36 cellular contexts compared by ENCODE assay signal in genomic region chr21:35169574-35169973, GRCh38.
"Had no signal": no experiment of that assay in that cellular context is flagged by ENCODE, and none has a peak within 500 bp of the region (broad histone marks: within the 10 kb centered on the region; RNA-seq: fewer than 3 reads in every experiment).

No MANE protein-coding gene starts in this region.

- H3K27ac Mint-ChIP-seq: activated CD4-positive, alpha-beta memory T cell treated with anti-CD3 and anti-CD28 coated beads, Interleukin-2, amount 10 ng/mL, durations not matched to agents 7 days and 5 days; activated CD4-positive, alpha-beta T cell treated with anti-CD3 and anti-CD28 coated beads for 36 hours; activated CD4-positive, alpha-beta T cell treated with anti-CD3 and anti-CD28 coated beads, Interleukin-2, amount 10 ng/mL, durations not matched to agents 7 days and 5 days; activated CD8-positive, alpha-beta memory T cell treated with anti-CD3 and anti-CD28 coated beads, Interleukin-2, amount 10 ng/mL, durations not matched to agents 7 days and 5 days; activated naive CD4-positive, alpha-beta T cell treated with anti-CD3 and anti-CD28 coated beads for 36 hours; activated naive CD4-positive, alpha-beta T cell treated with anti-CD3 and anti-CD28 coated beads, Interleukin-2, amount 50 U/mL, for 72 hours; activated naive CD8-positive, alpha-beta T cell treated with anti-CD3 and anti-CD28 coated beads for 36 hours; activated T-cell treated with anti-CD3 and anti-CD28 coated beads, Interleukin-2, amount 50 U/mL, for 24 hours; activated T-helper 2 cell treated with anti-CD3 and anti-CD28 coated beads, Interferon-gamma antibody, Interleukin-2, Interleukin-4, amounts not matched to agents 10 μg/mL and 5 μg/mL and 100 μg/mL, durations not matched to agents 14 hours and 24 hours and 36 hours; T-helper 1 cell treated with Interleukin-12 subunit alpha and Interleukin-12 subunit beta and Interleukin-4 antibody, amounts not matched to agents 30 μg/mL and 1 μg/mL, for 36 hours; T-helper 2 cell treated with Interferon-gamma antibody and Interleukin-4, amounts not matched to agents 5 μg/mL and 100 μg/mL, for 36 hours; WTC11 had no signal

- H3K4me3 ChIP-seq: adrenal gland, body of pancreas, breast epithelium had no signal

- H3K36me3 Mint-ChIP-seq: activated naive CD8-positive, alpha-beta T cell treated with anti-CD3 and anti-CD28 coated beads for 36 hours had no signal

- H3K9me3 ChIP-seq: adrenal gland, body of pancreas, breast epithelium had no signal

- H3K4me1 ChIP-seq: adrenal gland, body of pancreas, breast epithelium had no signal

- ATAC-seq: activated CD4-positive, alpha-beta T cell treated with anti-CD3 and anti-CD28 coated beads for 36 hours; activated CD8-positive, alpha-beta memory T cell treated with anti-CD3 and anti-CD28 coated beads, Interleukin-2, amount 10 ng/mL, durations not matched to agents 7 days and 5 days; activated CD8-positive, alpha-beta T cell treated with anti-CD3 and anti-CD28 coated beads, Interleukin-2, amount 10 ng/mL, durations not matched to agents 7 days and 5 days; activated naive CD4-positive, alpha-beta T cell treated with anti-CD3 and anti-CD28 coated beads, Interleukin-2, amount 50 U/mL, for 72 hours; body of pancreas; WTC11 had no signal

- H3K9me3 Mint-ChIP-seq: activated naive CD4-positive, alpha-beta T cell treated with anti-CD3 and anti-CD28 coated beads for 36 hours had no signal

- H3K36me3 ChIP-seq: adrenal gland, brain microvascular endothelial cell, breast epithelium, WERI-Rb-1 had no signal

- FAIRE-seq: astrocyte, TTC549 had no signal

- H3K4me3 Mint-ChIP-seq: activated CD4-positive, alpha-beta memory T cell treated with anti-CD3 and anti-CD28 coated beads, Interleukin-2, amount 10 ng/mL, durations not matched to agents 7 days and 5 days; activated CD4-positive, alpha-beta T cell treated with anti-CD3 and anti-CD28 coated beads for 36 hours; activated CD4-positive, alpha-beta T cell treated with anti-CD3 and anti-CD28 coated beads, Interleukin-2, amount 10 ng/mL, durations not matched to agents 7 days and 5 days; activated CD8-positive, alpha-beta memory T cell treated with anti-CD3 and anti-CD28 coated beads, Interleukin-2, amount 10 ng/mL, durations not matched to agents 7 days and 5 days; activated CD8-positive, alpha-beta T cell treated with anti-CD3 and anti-CD28 coated beads, Interleukin-2, amount 10 ng/mL, durations not matched to agents 7 days and 5 days; activated naive CD4-positive, alpha-beta T cell treated with anti-CD3 and anti-CD28 coated beads for 36 hours; activated naive CD8-positive, alpha-beta T cell treated with anti-CD3 and anti-CD28 coated beads for 36 hours; activated T-cell treated with anti-CD3 and anti-CD28 coated beads, Interleukin-2, amount 50 U/mL, for 24 hours; T-helper 1 cell treated with Interleukin-12 subunit alpha and Interleukin-12 subunit beta and Interleukin-4 antibody, amounts not matched to agents 30 μg/mL and 1 μg/mL, for 36 hours; T-helper 2 cell treated with Interferon-gamma antibody and Interleukin-4, amounts not matched to agents 5 μg/mL and 100 μg/mL, for 36 hours; WTC11 had no signal

- H3K27ac ChIP-seq: adrenal gland, body of pancreas, brain microvascular endothelial cell, WERI-Rb-1 had no signal

- DNase-seq: activated CD4-positive, alpha-beta memory T cell treated with anti-CD3 and anti-CD28 coated beads, Interleukin-2, amount 10 ng/mL, durations not matched to agents 7 days and 5 days; activated CD4-positive, alpha-beta T cell treated with anti-CD3 and anti-CD28 coated beads for 1 hour; activated CD4-positive, alpha-beta T cell treated with anti-CD3 and anti-CD28 coated beads for 36 hours; activated CD4-positive, alpha-beta T cell treated with anti-CD3 and anti-CD28 coated beads for 48 hours; activated CD4-positive, alpha-beta T cell treated with anti-CD3 and anti-CD28 coated beads, Interleukin-2, amount 10 ng/mL, durations not matched to agents 7 days and 5 days; activated CD4-positive, alpha-beta T cell treated with anti-CD3 and anti-CD28 coated beads, Interleukin-2, amount 50 U/mL, for 48 hours; activated CD4-positive, CD25-positive, alpha-beta regulatory T cell; activated CD8-positive, alpha-beta memory T cell treated with anti-CD3 and anti-CD28 coated beads for 24 hours; activated CD8-positive, alpha-beta memory T cell treated with anti-CD3 and anti-CD28 coated beads, Interleukin-2, amount 10 ng/mL, durations not matched to agents 7 days and 5 days; activated CD8-positive, alpha-beta memory T cell treated with anti-CD3 and anti-CD28 coated beads, Interleukin-2, amount 50 U/mL, for 48 hours; activated CD8-positive, alpha-beta T cell treated with anti-CD3 and anti-CD28 coated beads, Interleukin-2, amount 10 ng/mL, durations not matched to agents 7 days and 5 days; activated effector memory CD4-positive, alpha-beta T cell treated with anti-CD3 and anti-CD28 coated beads, Interleukin-2, amount 50 U/mL, for 16 hours; activated gamma-delta T cell treated with Interleukin-2 at 50 U/mL for 16 hours; activated naive CD4-positive, alpha-beta T cell; activated naive CD4-positive, alpha-beta T cell treated with anti-CD3 and anti-CD28 coated beads for 36 hours; activated naive CD4-positive, alpha-beta T cell treated with anti-CD3 and anti-CD28 coated beads, Interleukin-2, amount 50 U/mL, for 16 hours; activated naive CD8-positive, alpha-beta T cell treated with anti-CD3 and anti-CD28 coated beads for 36 hours; activated T-cell treated with anti-CD3 and anti-CD28 coated beads, Interleukin-2, amount 50 U/mL, for 24 hours; activated T-cell treated with anti-CD3 and anti-CD28 coated beads, Interleukin-2, amount 50 U/mL, for 48 hours; adrenal gland; amniotic stem cell; aorta; body of pancreas; brain microvascular endothelial cell; central memory CD4-positive, alpha-beta T cell; T-helper 2 cell; T-helper 9 cell; WERI-Rb-1 had no signal

- H3K27me3 ChIP-seq: adrenal gland, body of pancreas, brain microvascular endothelial cell, breast epithelium had no signal

- H3K27me3 Mint-ChIP-seq: activated CD4-positive, alpha-beta memory T cell treated with anti-CD3 and anti-CD28 coated beads, Interleukin-2, amount 10 ng/mL, durations not matched to agents 7 days and 5 days; activated CD4-positive, alpha-beta T cell treated with anti-CD3 and anti-CD28 coated beads for 36 hours; activated CD4-positive, alpha-beta T cell treated with anti-CD3 and anti-CD28 coated beads, Interleukin-2, amount 10 ng/mL, durations not matched to agents 7 days and 5 days; activated CD8-positive, alpha-beta memory T cell treated with anti-CD3 and anti-CD28 coated beads, Interleukin-2, amount 10 ng/mL, durations not matched to agents 7 days and 5 days; activated naive CD8-positive, alpha-beta T cell treated with anti-CD3 and anti-CD28 coated beads for 36 hours; activated T-cell treated with anti-CD3 and anti-CD28 coated beads, Interleukin-2, amount 50 U/mL, for 24 hours had no signal
